Comparison of ENCODE assay signal across 11 cellular contexts in genomic region chr10:104925232-104925851, GRCh38.
DNase-seq lines count a peak whose midpoint lies in the region; ATAC-seq, FAIRE-seq and TF ChIP-seq lines count a peak whose summit lies in the region.
"Had no signal": no experiment of that assay in that cellular context is flagged by ENCODE, and none has a peak within 500 bp of the region (broad histone marks: within the 10 kb centered on the region; RNA-seq: fewer than 3 reads in every experiment).

No MANE protein-coding gene starts in this region.

- ATAC-seq in GM21717 (IDR thresholded peaks at IDR 0.05; ENCODE audit: unreplicated experiment), result peak; percentile 42
- ATAC-seq in HG03571 (IDR thresholded peaks at IDR 0.05; ENCODE audit: unreplicated experiment), result no peak
- ATAC-seq in natural killer cell treated with Interleukin-12 subunit alpha and Interleukin-12 subunit beta and Interleukin-15 and Interleukin-18, amount 100 ng/mL, for 72 hours, result no peak

- H3K27me3 Mint-ChIP-seq in natural killer cell treated with Interleukin-12 subunit alpha and Interleukin-12 subunit beta and Interleukin-15 and Interleukin-18, amount 100 ng/mL, for 72 hours, result peaks cover 0 to 5% of the 10 kb centered on the region in 2 donors

- H3K36me3 Mint-ChIP-seq in natural killer cell treated with Interleukin-12 subunit alpha and Interleukin-12 subunit beta and Interleukin-15 and Interleukin-18, amount 100 ng/mL, for 72 hours, result no peaks in the 10 kb centered on the region
- H3K36me3 Mint-ChIP-seq: naive B cell had no signal

- no peaks in the 10 kb centered on the region for H3K9me3 Mint-ChIP-seq in natural killer cell treated with Interleukin-12 subunit alpha and Interleukin-12 subunit beta and Interleukin-15 and Interleukin-18, amount 100 ng/mL, for 72 hours
- H3K9me3 Mint-ChIP-seq: activated B cell treated with CpG ODN at 0.5 μM for 24 hours, naive B cell had no signal

- DNase-seq in NCI-H1417 (lab: John Stamatoyannopoulos, UW) (peak; percentile 2 to 58 (median 26)), NCI-H1417 treated with DMSO at 0.1 percent for 48 hours (lab: John Stamatoyannopoulos, UW) (no peak), NCI-H774 (lab: John Stamatoyannopoulos, UW) (peak; percentile 47), bronchial epithelial cell (ENCODE audit: low read depth) (peak; percentile 41), midbrain (lab: John Stamatoyannopoulos, UW) (peak; percentile 47)
- DNase-seq in natural killer cell treated with Interleukin-12 subunit alpha and Interleukin-12 subunit beta and Interleukin-15 and Interleukin-18, amount 100 ng/mL, for 72 hours (ENCODE audit: low spot score), result no peak
- DNase-seq: activated B cell treated with CpG ODN at 0.5 μM for 24 hours, naive B cell had no signal

- H3K27me3 ChIP-seq in bronchial epithelial cell (ENCODE audit: control insufficient read depth, insufficient read depth, low read length), result no peaks in the 10 kb centered on the region
- H3K27me3 ChIP-seq: BLaER1 treated with 17β-estradiol and CSF1 and Interleukin-3, amounts not matched to agents 10 nM and 100 nM had no signal

- FAIRE-seq in bronchial epithelial cell (lab: Jason Lieb, UNC), result no peak

- TF ChIP-seq CTCF in bronchial epithelial cell (IDR thresholded peaks at IDR 0.05; ENCODE audit: insufficient read depth, low read length, severe bottlenecking), result peak; percentile 64

- no peaks in the 10 kb centered on the region for H3K36me3 ChIP-seq in bronchial epithelial cell (ENCODE audit: control insufficient read depth, insufficient read depth, low read length)
- H3K36me3 ChIP-seq: BLaER1 treated with 17β-estradiol and CSF1 and Interleukin-3, amounts not matched to agents 10 nM and 100 nM had no signal

- H3K4me3 Mint-ChIP-seq in natural killer cell treated with Interleukin-12 subunit alpha and Interleukin-12 subunit beta and Interleukin-15 and Interleukin-18, amount 100 ng/mL, for 72 hours, result no peak overlapping the region
- H3K4me3 Mint-ChIP-seq: activated B cell treated with CpG ODN at 0.5 μM for 24 hours, naive B cell had no signal

- H3K4me3 ChIP-seq in bronchial epithelial cell (ENCODE audit: low read depth, low read length), result no peak overlapping the region
- H3K4me3 ChIP-seq: BLaER1 treated with 17β-estradiol and CSF1 and Interleukin-3, amounts not matched to agents 10 nM and 100 nM had no signal

- no peak overlapping the region for H3K27ac Mint-ChIP-seq in natural killer cell treated with Interleukin-12 subunit alpha and Interleukin-12 subunit beta and Interleukin-15 and Interleukin-18, amount 100 ng/mL, for 72 hours
- H3K27ac Mint-ChIP-seq: activated B cell treated with CpG ODN at 0.5 μM for 24 hours, naive B cell had no signal

- no peaks in the 10 kb centered on the region for H3K4me1 Mint-ChIP-seq in natural killer cell treated with Interleukin-12 subunit alpha and Interleukin-12 subunit beta and Interleukin-15 and Interleukin-18, amount 100 ng/mL, for 72 hours (ENCODE audit: low read depth in 2 of 2)
- H3K4me1 Mint-ChIP-seq: naive B cell had no signal

Comparison
In these comparisons a context has a peak if more than half of its experiments do, and no peak if none do; other contexts are left out.
1. DNase-seq: peak in NCI-H1417 (3 of 3), NCI-H774 (single experiment), bronchial epithelial cell (single experiment) and midbrain (single experiment); none in NCI-H1417 treated with DMSO at 0.1 percent for 48 hours (single experiment) and natural killer cell treated with Interleukin-12 subunit alpha and Interleukin-12 subunit beta and Interleukin-15 and Interleukin-18, amount 100 ng/mL, for 72 hours (single experiment).